27 cellular contexts compared by ENCODE assay signal in the genomic region with DNA sequence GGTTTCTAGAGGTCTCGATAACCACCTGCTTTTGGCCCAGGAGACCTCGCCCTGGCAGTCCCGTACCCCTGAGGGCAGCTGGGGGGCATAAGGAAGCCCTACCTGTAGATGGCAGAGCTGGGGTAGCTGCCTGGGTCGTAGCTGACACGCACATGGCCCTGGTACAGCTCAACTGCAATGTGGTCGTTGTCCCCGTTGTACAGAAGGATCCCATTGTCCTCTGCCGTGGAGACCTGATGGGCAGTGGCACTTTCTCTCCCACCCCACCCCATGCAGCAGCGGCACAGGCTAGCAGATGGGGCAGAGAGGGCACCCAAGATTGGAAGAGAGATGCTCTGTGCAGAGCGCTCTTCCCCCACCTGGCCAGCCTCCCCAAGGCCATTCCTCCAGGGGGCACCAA.
"Had no signal": no experiment of that assay in that cellular context is flagged by ENCODE, and none has a peak within 500 bp of the region (broad histone marks: within the 10 kb centered on the region; RNA-seq: fewer than 3 reads in every experiment).

No MANE protein-coding gene starts in this region.

- H3K27me3 Mint-ChIP-seq: natural killer cell treated with Interleukin-12 subunit alpha and Interleukin-12 subunit beta and Interleukin-15 and Interleukin-18, amount 100 ng/mL, for 72 hours; progenitor cell of endocrine pancreas had no signal

- H3K27ac Mint-ChIP-seq: naive thymus-derived CD8-positive, alpha-beta T cell; natural killer cell treated with Interleukin-12 subunit alpha and Interleukin-12 subunit beta and Interleukin-15 and Interleukin-18, amount 100 ng/mL, for 72 hours; nephron progenitor cell; progenitor cell of endocrine pancreas; stimulated activated effector memory CD8-positive, alpha-beta T cell treated with anti-CD3 and anti-CD28 coated beads, Interleukin-12 subunit alpha, Interleukin-12 subunit beta, amount 100 ng/mL, for 72 hours; stimulated activated naive B cell treated with anti-CD40 and anti-IgM and Interleukin-4, amounts not matched to agents 10 μg/mL and 1 μg/mL and 100 μg/mL, for 72 hours; stimulated activated naive CD8-positive, alpha-beta T cell treated with anti-CD3 and anti-CD28 coated beads, Interleukin-15, Interleukin-2, amounts not matched to agents 100 ng/mL and 50 ng/mL, for 24 hours had no signal

- H3K36me3 ChIP-seq: pancreas, right lobe of liver, sigmoid colon, stomach, thoracic aorta, thyroid gland, tibial nerve, upper lobe of left lung, vagina had no signal

- H3K27ac ChIP-seq: pancreas, psoas muscle, right lobe of liver, sigmoid colon, stomach, thoracic aorta, thyroid gland, tibial nerve, upper lobe of left lung, vagina had no signal

- DNase-seq: naive thymus-derived CD8-positive, alpha-beta T cell; nephron progenitor cell; occipital lobe; pancreas; psoas muscle; right cardiac atrium; right lobe of liver; sigmoid colon; small intestine; stimulated activated CD4-positive, alpha-beta T cell treated with anti-CD3 and anti-CD28 coated beads, Interleukin-15, amount 100 ng/mL, for 24 hours; stimulated activated CD4-positive, alpha-beta T cell treated with anti-CD3 and anti-CD28 coated beads, Interleukin-2, amount 100 ng/mL, for 24 hours; stimulated activated CD4-positive, alpha-beta T cell treated with anti-CD3 and anti-CD28 coated beads, Interleukin-2, amount 100 ng/mL, for 48 hours; stimulated activated CD4-positive, alpha-beta T cell treated with anti-CD3 and anti-CD28 coated beads, Interleukin-4, amount 100 ng/mL, for 24 hours; stimulated activated naive B cell treated with anti-CD40 and anti-IgM and Interleukin-4, amounts not matched to agents 10 μg/mL and 1 μg/mL and 100 μg/mL, for 72 hours; stimulated activated naive CD4-positive, alpha-beta T cell treated with Interleukin-2 at 50 U/mL for 16 hours; stomach; thyroid gland; trophoblast cell had no signal

- H3K4me1 Mint-ChIP-seq: nephron progenitor cell; neural crest cell; stimulated activated naive B cell treated with anti-CD40 and anti-IgM and Interleukin-4, amounts not matched to agents 10 μg/mL and 1 μg/mL and 100 μg/mL, for 72 hours had no signal

- H3K4me3 ChIP-seq: pancreas, psoas muscle, right lobe of liver, sigmoid colon, stomach, thoracic aorta, thyroid gland, tibial nerve, upper lobe of left lung, vagina had no signal

- H3K4me1 ChIP-seq: pancreas, psoas muscle, sigmoid colon, stomach, thyroid gland, tibial nerve, upper lobe of left lung, vagina had no signal

- H3K9me3 ChIP-seq: pancreas, right lobe of liver, thyroid gland, vagina had no signal

- H3K27me3 ChIP-seq: pancreas, right lobe of liver, sigmoid colon, stomach, thyroid gland, tibial nerve, upper lobe of left lung, vagina had no signal

- H3K36me3 Mint-ChIP-seq: stimulated activated effector memory CD8-positive, alpha-beta T cell treated with anti-CD3 and anti-CD28 coated beads, Interleukin-12 subunit alpha, Interleukin-12 subunit beta, amount 100 ng/mL, for 72 hours had no signal

- ATAC-seq: naive thymus-derived CD8-positive, alpha-beta T cell; natural killer cell treated with Interleukin-12 subunit alpha and Interleukin-12 subunit beta and Interleukin-15 and Interleukin-18, amount 100 ng/mL, for 72 hours; pancreas; psoas muscle; right cardiac atrium; right lobe of liver; stimulated activated effector memory CD8-positive, alpha-beta T cell treated with anti-CD3 and anti-CD28 coated beads, Interleukin-12 subunit alpha, Interleukin-12 subunit beta, amount 100 ng/mL, for 72 hours; stimulated activated naive B cell treated with anti-CD40 and anti-IgM and Interleukin-4, amounts not matched to agents 10 μg/mL and 1 μg/mL and 100 μg/mL, for 72 hours had no signal

- H3K4me3 Mint-ChIP-seq: naive thymus-derived CD8-positive, alpha-beta T cell; natural killer cell treated with Interleukin-12 subunit alpha and Interleukin-12 subunit beta and Interleukin-15 and Interleukin-18, amount 100 ng/mL, for 72 hours; nephron progenitor cell; neural crest cell; stimulated activated effector memory CD8-positive, alpha-beta T cell treated with anti-CD3 and anti-CD28 coated beads, Interleukin-12 subunit alpha, Interleukin-12 subunit beta, amount 100 ng/mL, for 72 hours; stimulated activated naive B cell treated with anti-CD40 and anti-IgM and Interleukin-4, amounts not matched to agents 10 μg/mL and 1 μg/mL and 100 μg/mL, for 72 hours; stimulated activated naive CD8-positive, alpha-beta T cell treated with anti-CD3 and anti-CD28 coated beads, Interleukin-15, Interleukin-2, amounts not matched to agents 100 ng/mL and 50 ng/mL, for 24 hours had no signal
